9 cellular contexts compared by ENCODE assay signal in the genomic region with DNA sequence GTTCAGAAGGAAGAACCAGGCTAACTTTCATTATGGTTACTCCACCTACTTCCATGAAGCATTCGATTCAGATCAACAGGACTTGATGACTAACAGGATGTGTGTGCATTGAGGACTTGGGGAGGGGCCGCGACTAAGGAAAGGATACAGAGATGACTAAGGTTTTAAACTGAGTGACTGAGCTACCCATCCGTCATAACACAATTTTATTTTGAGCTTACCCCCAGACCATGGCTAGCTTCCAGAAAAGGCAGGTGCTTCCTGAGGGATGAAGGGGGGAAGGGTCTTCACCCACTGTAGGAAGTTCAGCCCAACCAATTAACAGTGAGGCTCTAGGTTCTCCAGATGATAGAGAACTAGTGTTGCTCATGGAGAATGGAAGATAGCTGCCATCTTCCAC. TPM values are rescaled to one million over a fixed set of nuclear protein-coding genes. Genes with fewer than 3 reads are reported as not detected.
A peak's percentile ranks its signal among the peaks of the same experiment; 100 is the strongest.
DNase-seq lines count a peak whose midpoint lies in the region; ATAC-seq and TF ChIP-seq lines count a peak whose summit lies in the region.
"Had no signal": no experiment of that assay in that cellular context is flagged by ENCODE, and none has a peak within 500 bp of the region (broad histone marks: within the 10 kb centered on the region; RNA-seq: fewer than 3 reads in every experiment).

No MANE protein-coding gene starts in this region.

- no peak overlapping the region for H3K4me3 ChIP-seq in skeletal muscle cell (ENCODE audit: low read depth, low read length)
- H3K4me3 ChIP-seq: gastrocnemius medialis had no signal

- peaks cover 0 to 5% (median 0%) of the 10 kb centered on the region in 7 donors for H3K9me3 Mint-ChIP-seq in CD14-positive monocyte
- H3K9me3 Mint-ChIP-seq in activated naive CD4-positive, alpha-beta T cell treated with anti-CD3 and anti-CD28 coated beads, Interleukin-2, amount 50 U/mL, for 24 hours: no peaks in the 10 kb centered on the region

- H3K4me3 Mint-ChIP-seq in CD14-positive monocyte: peak overlapping the region; percentile 14 to 32
- H3K4me3 Mint-ChIP-seq in activated naive CD4-positive, alpha-beta T cell treated with anti-CD3 and anti-CD28 coated beads, Interleukin-2, amount 50 U/mL, for 24 hours: peak overlapping the region; percentile 59

- peaks cover 4 to 6% of the 10 kb centered on the region in 2 donors for H3K36me3 Mint-ChIP-seq in CD14-positive monocyte
- no peaks in the 10 kb centered on the region for H3K36me3 Mint-ChIP-seq in activated naive CD4-positive, alpha-beta T cell treated with anti-CD3 and anti-CD28 coated beads, Interleukin-2, amount 50 U/mL, for 24 hours

- TF ChIP-seq CTCF in CD14-positive monocyte (IDR thresholded peaks at IDR 0.05): no peak

- DNase-seq in CD14-positive monocyte (ENCODE audit: low spot score) (peak; percentile 83), SW480 (ENCODE audit: low spot score) (peak; percentile 67), skeletal muscle cell (ENCODE audit: low read depth) (peak; percentile 64), NCI-H187 (lab: John Stamatoyannopoulos, UW) (no peak), NCI-H1417 treated with DMSO at 0.1 percent for 48 hours (lab: John Stamatoyannopoulos, UW) (no peak)
- DNase-seq: gastrocnemius medialis had no signal

- H3K27ac Mint-ChIP-seq in CD14-positive monocyte: peak overlapping the region in 6 of 7 donors; percentile 10 to 62 (median 40)
- peak overlapping the region; percentile 60 for H3K27ac Mint-ChIP-seq in activated naive CD4-positive, alpha-beta T cell treated with anti-CD3 and anti-CD28 coated beads, Interleukin-2, amount 50 U/mL, for 24 hours

- ATAC-seq in HG03159 (IDR thresholded peaks at IDR 0.05; ENCODE audit: unreplicated experiment) (no peak), HG03442 (IDR thresholded peaks at IDR 0.05; ENCODE audit: unreplicated experiment) (no peak)
- ATAC-seq: gastrocnemius medialis had no signal

- intact Hi-C loops in CD14-positive monocyte (cut with micrococcal nuclease): loop anchor here (2.0 to 5.0 kb wide), 2 partner anchors 260 to 266 kb away; a partner anchor contains a TSS

- H3K27me3 Mint-ChIP-seq in CD14-positive monocyte (ENCODE audit: low read depth in 3 of 3): peaks cover 8 to 14% (median 9%) of the 10 kb centered on the region in 3 donors
- H3K27me3 Mint-ChIP-seq in activated naive CD4-positive, alpha-beta T cell treated with anti-CD3 and anti-CD28 coated beads, Interleukin-2, amount 50 U/mL, for 24 hours: no peaks in the 10 kb centered on the region

- peaks cover 14% of the 10 kb centered on the region for H3K4me1 Mint-ChIP-seq in CD14-positive monocyte
- peaks cover 26% of the 10 kb centered on the region for H3K4me1 Mint-ChIP-seq in activated naive CD4-positive, alpha-beta T cell treated with anti-CD3 and anti-CD28 coated beads, Interleukin-2, amount 50 U/mL, for 24 hours

RNA-seq across cellular contexts. Expression of a gene that starts 2.6 kb away (rescaled TPM):
- under 1 TPM; 0.42 to 0.93 TPM for polyA plus RNA-seq in CD14-positive monocyte

Comparison
In these comparisons a context has a peak if more than half of its experiments do, and no peak if none do; other contexts are left out.
1. DNase-seq: peak in CD14-positive monocyte (single experiment), SW480 (single experiment) and skeletal muscle cell (single experiment); none in NCI-H187 (0 of 2) and NCI-H1417 treated with DMSO at 0.1 percent for 48 hours (single experiment).